Comparison of ENCODE assay signal across 1 cellular context in the genomic region with DNA sequence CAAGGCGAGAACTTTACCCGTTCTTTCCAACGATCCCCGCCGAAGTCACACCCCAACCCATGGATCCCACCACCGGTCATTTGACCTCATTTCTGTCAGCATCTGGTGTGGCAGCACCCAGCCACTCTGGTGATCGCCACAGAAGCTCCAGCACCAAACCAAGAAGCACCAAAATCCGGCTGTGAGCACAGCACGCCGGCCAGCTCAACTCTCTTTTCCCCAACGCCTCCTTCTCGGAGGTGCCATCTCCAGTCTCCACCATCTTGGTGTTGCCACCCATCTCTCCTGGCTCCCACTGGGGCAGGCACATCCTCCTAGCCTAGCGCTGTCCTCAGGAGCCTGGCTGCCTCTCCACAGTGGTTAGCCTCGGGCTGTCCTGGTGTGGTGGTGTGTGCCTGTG.
TF ChIP-seq lines count a peak whose summit lies in the region.

No MANE protein-coding gene starts in this region.

TF ChIP-seq in H1, 55 proteins besides CTCF, POLR2A, EP300 and RAD21:
- TF ChIP-seq TCF12 (IDR thresholded peaks at IDR 0.05; ENCODE audit: low read depth, low read length): no peak
- no peak for TF ChIP-seq CBX8 (IDR thresholded peaks at IDR 0.05; ENCODE audit: borderline replicate concordance, low read depth, low read length)
- no peak for TF ChIP-seq KDM1A (IDR thresholded peaks at IDR 0.05; ENCODE audit: borderline replicate concordance, low read length)
- no peak for TF ChIP-seq KDM4A (IDR thresholded peaks at IDR 0.05; ENCODE audit: low read depth, low read length, severe bottlenecking)
- TF ChIP-seq RXRA (IDR thresholded peaks at IDR 0.05; ENCODE audit: insufficient read depth, low read depth, low read length): no peak
- no peak for TF ChIP-seq RBBP5 (IDR thresholded peaks at IDR 0.05; ENCODE audit: borderline replicate concordance, low read depth, low read length)
- TF ChIP-seq YY1 (IDR thresholded peaks at IDR 0.05; ENCODE audit: low read depth, low read length): no peak
TF ChIP-seq in H1: peak in this region for 0.
